In the genomic region with DNA sequence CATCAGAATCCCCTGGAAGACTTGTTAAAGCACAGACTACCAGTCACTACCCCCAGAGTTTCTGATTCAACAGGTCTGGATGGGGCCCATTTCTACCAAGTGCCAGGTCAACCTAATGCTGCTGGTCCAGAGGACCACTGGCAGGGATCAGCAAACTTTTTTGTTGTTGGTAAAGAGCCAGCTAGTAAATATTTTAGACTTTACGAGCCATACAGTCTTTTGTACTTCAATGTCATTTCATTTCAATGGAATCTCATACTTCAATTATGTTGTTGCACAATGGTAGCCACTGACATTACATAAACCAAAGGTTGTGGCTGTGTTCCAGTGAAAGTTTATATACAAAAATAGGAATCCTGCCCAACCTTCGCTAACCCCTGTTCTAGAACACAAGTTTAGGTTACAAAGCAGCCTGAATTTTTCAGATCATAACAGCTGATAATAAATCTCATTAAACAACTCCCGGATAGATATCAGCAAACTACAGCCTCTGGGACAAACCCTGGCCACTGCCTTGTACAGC, we compare ENCODE assay signal across 1 cellular context.
TF ChIP-seq lines count a peak whose summit lies in the region.

No MANE protein-coding gene starts in this region.

TF ChIP-seq in HEK293, 187 proteins besides CTCF, POLR2A, EP300 and RAD21 (continued from another document):
- TF ChIP-seq ZNF558 (tag by site-specific recombination; IDR thresholded peaks at IDR 0.05) (no peak), ZNF555 (tag by site-specific recombination; conservative IDR thresholded peaks at IDR 0.05) (no peak), EGR2 (tag by site-specific recombination; IDR thresholded peaks at IDR 0.05; ENCODE audit: low read depth) (no peak), ZBTB48 (tag by site-specific recombination; IDR thresholded peaks at IDR 0.05) (no peak)
- TF ChIP-seq, protein P1, sequence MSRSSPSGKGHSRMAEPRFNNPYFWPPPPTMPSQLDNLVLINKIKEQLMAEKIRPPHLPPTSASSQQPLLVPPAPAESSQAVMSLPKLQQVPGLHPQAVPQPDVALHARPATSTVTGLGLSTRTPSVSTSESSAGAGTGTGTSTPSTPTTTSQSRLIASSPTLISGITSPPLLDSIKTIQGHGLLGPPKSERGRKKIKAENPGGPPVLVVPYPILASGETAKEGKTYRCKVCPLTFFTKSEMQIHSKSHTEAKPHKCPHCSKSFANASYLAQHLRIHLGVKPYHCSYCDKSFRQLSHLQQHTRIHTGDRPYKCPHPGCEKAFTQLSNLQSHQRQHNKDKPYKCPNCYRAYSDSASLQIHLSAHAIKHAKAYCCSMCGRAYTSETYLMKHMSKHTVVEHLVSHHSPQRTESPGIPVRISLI (tag by site-specific recombination; IDR thresholded peaks at IDR 0.05), result no peak
